Comparison of ENCODE assay signal across 18 cellular contexts in the genomic region with DNA sequence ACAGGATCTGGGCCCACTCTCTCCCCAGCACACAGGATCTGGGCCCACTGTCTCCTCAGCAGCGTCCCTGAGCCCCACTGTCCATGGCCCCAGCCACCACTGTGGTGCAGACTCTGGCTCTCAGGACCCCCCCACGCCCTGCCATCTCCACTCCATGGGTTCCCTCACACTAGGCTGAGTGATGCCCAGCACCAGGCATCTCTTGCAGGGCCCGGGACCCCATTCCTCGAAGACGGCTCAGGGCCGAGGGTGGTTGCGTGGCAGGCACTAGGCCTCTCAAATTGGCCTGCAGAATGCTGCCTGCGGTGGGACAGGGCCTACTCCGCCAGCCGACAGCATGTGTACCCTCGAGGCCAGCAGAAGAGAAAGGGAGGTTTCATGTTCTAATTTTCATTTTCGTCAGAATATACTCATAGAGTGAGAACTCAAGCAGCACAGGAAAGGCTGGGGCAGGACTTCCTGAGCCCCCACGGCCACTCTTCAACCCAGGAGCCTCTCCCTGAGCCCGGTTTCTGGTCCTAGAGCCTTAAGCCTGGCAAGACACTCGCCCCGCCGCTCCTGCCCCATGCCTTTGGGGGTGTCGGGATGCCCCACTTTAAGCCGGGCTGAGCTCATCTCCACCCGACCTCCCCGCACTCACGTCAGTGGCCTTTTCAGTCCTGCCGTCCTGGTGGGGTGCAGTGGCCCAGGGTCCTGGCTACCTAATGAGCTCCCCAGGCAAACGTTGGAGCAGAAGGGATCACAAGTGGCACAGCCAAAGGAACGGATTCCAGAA. TPM values are rescaled to one million over a fixed set of nuclear protein-coding genes. Genes with fewer than 3 reads are reported as not detected.
DNase-seq lines count a peak whose midpoint lies in the region; TF ChIP-seq lines count a peak whose summit lies in the region.
"Had no signal": no experiment of that assay in that cellular context is flagged by ENCODE, and none has a peak within 500 bp of the region (broad histone marks: within the 10 kb centered on the region; RNA-seq: fewer than 3 reads in every experiment).

No MANE protein-coding gene starts in this region.

- 82 to 88% (median 84%) methylated on average over 19 to 25 of the region's 25 CpGs for WGBS in spleen, 5 donors

- H3K27me3 Mint-ChIP-seq in CD4-positive, alpha-beta memory T cell, result no peaks in the 10 kb centered on the region
- H3K27me3 Mint-ChIP-seq in mesothelial cell of epicardium (ENCODE audit: low read depth), result no peaks in the 10 kb centered on the region
- H3K27me3 Mint-ChIP-seq: IgD-negative memory B cell had no signal

- POLR2A ChIA-PET in CD4-positive, alpha-beta memory T cell (lab: Charles Lee; ENCODE audit: partially characterized antibody), result no interaction called here

- H3K27me3 ChIP-seq in BLaER1 (no peaks in the 10 kb centered on the region), spleen (replicated peaks in 1 of 7) (no peaks in the 10 kb centered on the region)
- H3K27me3 ChIP-seq in CD4-positive, alpha-beta memory T cell (ENCODE audit: insufficient read depth, low read length), result no peaks in the 10 kb centered on the region

- TF ChIP-seq POLR2A in spleen (IDR thresholded peaks at IDR 0.05), result no peak

- H3K9me3 ChIP-seq in BLaER1, result no peaks in the 10 kb centered on the region
- no peaks in the 10 kb centered on the region for H3K9me3 ChIP-seq in CD4-positive, alpha-beta memory T cell (ENCODE audit: control insufficient read depth in 1 of 2, low read length in 2 of 2)
- H3K9me3 ChIP-seq in spleen, result no peaks in the 10 kb centered on the region

- H3K27ac ChIP-seq in BLaER1, result peak overlapping the region; percentile 64
- no peak overlapping the region for H3K27ac ChIP-seq in CD4-positive, alpha-beta memory T cell (ENCODE audit: low read depth, low read length)
- H3K27ac ChIP-seq in spleen, result no peak overlapping the region

- H3K4me2 ChIP-seq in BLaER1, result peak overlapping the region; percentile 48

- TF ChIP-seq CTCF in mesothelial cell of epicardium (IDR thresholded peaks at IDR 0.05; ENCODE audit: unreplicated experiment) (no peak), spleen (IDR thresholded peaks at IDR 0.05 in 8 of 11, conservative IDR thresholded peaks at IDR 0.05 in 3 of 11) (no peak)

- peaks cover 8 to 22% (median 16%) of the 10 kb centered on the region in 4 donors for H3K4me1 Mint-ChIP-seq in CD4-positive, alpha-beta memory T cell
- H3K4me1 Mint-ChIP-seq in mesothelial cell of epicardium, result peaks cover 23% of the 10 kb centered on the region

- H3K9ac ChIP-seq in BLaER1, result no peak overlapping the region

- no peak for DNase-seq in CD4-positive, alpha-beta memory T cell
- no peak for DNase-seq in mesothelial cell of epicardium (ENCODE audit: low spot score in 2 of 2, unreplicated experiment in 2 of 2)
- peak; percentile 67 for DNase-seq in spleen
- DNase-seq in AML-193 (lab: John Stamatoyannopoulos, UW), result no peak
- DNase-seq in UCSD-AML1 (lab: John Stamatoyannopoulos, UW; ENCODE audit: unreplicated experiment), result no peak
- DNase-seq in NCI-H1048 (lab: John Stamatoyannopoulos, UW), result no peak
- DNase-seq: EL, GF-D8, Kasumi-1, NCI-H1417, NCI-H187, NCI-H446 treated with DMSO at 0.1 percent for 48 hours, NCI-H526 treated with DMSO at 0.1 percent for 48 hours, PC-3, SHP77 had no signal

- H4K20me1 ChIP-seq in BLaER1, result no peaks in the 10 kb centered on the region

- H3K36me3 Mint-ChIP-seq in CD4-positive, alpha-beta memory T cell, result no peaks in the 10 kb centered on the region
- no peaks in the 10 kb centered on the region for H3K36me3 Mint-ChIP-seq in mesothelial cell of epicardium
- H3K36me3 Mint-ChIP-seq: CD14-positive monocyte, IgD-negative memory B cell had no signal

- H3K36me3 ChIP-seq in BLaER1 (no peaks in the 10 kb centered on the region), spleen (no peaks in the 10 kb centered on the region)
- H3K36me3 ChIP-seq in CD4-positive, alpha-beta memory T cell (ENCODE audit: insufficient read depth, low read length), result no peaks in the 10 kb centered on the region

- no peak overlapping the region for H3K4me3 ChIP-seq in BLaER1
- no peak overlapping the region for H3K4me3 ChIP-seq in CD4-positive, alpha-beta memory T cell (ENCODE audit: low read length in 2 of 2)
- no peak overlapping the region for H3K4me3 ChIP-seq in spleen

- H3K4me1 ChIP-seq in BLaER1, result peaks cover 92% of the 10 kb centered on the region
- peaks cover 25% of the 10 kb centered on the region for H3K4me1 ChIP-seq in CD4-positive, alpha-beta memory T cell (ENCODE audit: insufficient read depth, low read length)
- H3K4me1 ChIP-seq in spleen, result peaks cover 8 to 73% (median 52%) of the 10 kb centered on the region in 6 donors

- intact Hi-C loops in CD4-positive, alpha-beta memory T cell (cut with micrococcal nuclease), result no loop called here
- intact Hi-C loops in spleen (cut with DNase I; ENCODE audit: low total_unique reads), result no loop called here

- CTCF ChIA-PET in CD4-positive, alpha-beta memory T cell (lab: Charles Lee; ENCODE audit: partially characterized antibody), result no interaction called here

- H3K27ac Mint-ChIP-seq in CD4-positive, alpha-beta memory T cell, result peak overlapping the region in 5 of 7 donors; percentile 22 to 88 (median 36)
- H3K27ac Mint-ChIP-seq in mesothelial cell of epicardium, result peak overlapping the region; percentile 72
- H3K27ac Mint-ChIP-seq: IgD-negative memory B cell had no signal

- H3K9me3 Mint-ChIP-seq in CD4-positive, alpha-beta memory T cell, result no peaks in the 10 kb centered on the region
- H3K9me3 Mint-ChIP-seq in mesothelial cell of epicardium, result no peaks in the 10 kb centered on the region
- H3K9me3 Mint-ChIP-seq: CD14-positive monocyte, IgD-negative memory B cell had no signal

- H3K4me3 Mint-ChIP-seq in CD4-positive, alpha-beta memory T cell, result no peak overlapping the region
- H3K4me3 Mint-ChIP-seq in mesothelial cell of epicardium, result no peak overlapping the region
- H3K4me3 Mint-ChIP-seq: CD14-positive monocyte, IgD-negative memory B cell had no signal

RNA-seq across cellular contexts. Expression of a gene that starts 44.0 kb away (rescaled TPM):
- total RNA-seq in CD4-positive, alpha-beta memory T cell, result 1 to 10 TPM; 9.4 to 9.9 TPM
- 1 to 10 TPM in 1 of 2 donors, under 1 TPM in 1; 0.92 to 3.2 TPM for polyA plus RNA-seq in CD4-positive, alpha-beta memory T cell
- 23.9 to 24.7 TPM (median 24.2 TPM) in 3 replicates for total RNA-seq in mesothelial cell of epicardium
- total RNA-seq in spleen, result 10 to 100 TPM; 24.8 to 41.7 (median 28.1) TPM
- polyA plus RNA-seq in spleen, result 10 to 100 TPM; 22.5 to 50.0 (median 27.8) TPM
